12 cellular contexts compared by ENCODE assay signal in genomic region chr11:35180311-35181233, GRCh38. TPM values are rescaled to one million over a fixed set of nuclear protein-coding genes. Genes with fewer than 3 reads are reported as not detected.
DNase-seq lines count a peak whose midpoint lies in the region; ATAC-seq and TF ChIP-seq lines count a peak whose summit lies in the region.
"Had no signal": no experiment of that assay in that cellular context is flagged by ENCODE, and none has a peak within 500 bp of the region (broad histone marks: within the 10 kb centered on the region; RNA-seq: fewer than 3 reads in every experiment).

No MANE protein-coding gene starts in this region.

- no peaks in the 10 kb centered on the region for H3K9me3 ChIP-seq in T-helper 17 cell (ENCODE audit: control insufficient read depth, low read length, poor library complexity, severe bottlenecking)
- H3K9me3 ChIP-seq in tibial artery, result no peaks in the 10 kb centered on the region
- H3K9me3 ChIP-seq: BE2C, gastrocnemius medialis had no signal

- ATAC-seq in activated T-cell treated with anti-CD3 and anti-CD28 coated beads, Interleukin-2, amount 50 U/mL, for 72 hours (replicated peaks in 1 of 2), result no peak
- ATAC-seq in T-helper 17 cell (no peak), HG03457 (IDR thresholded peaks at IDR 0.05; ENCODE audit: unreplicated experiment) (no peak)
- ATAC-seq: gastrocnemius medialis had no signal

- H3K36me3 ChIP-seq in tibial artery, result peaks cover 14 to 46% (median 34%) of the 10 kb centered on the region in 3 donors
- H3K36me3 ChIP-seq: BE2C, WERI-Rb-1 had no signal

- H3K4me1 Mint-ChIP-seq in activated T-cell treated with anti-CD3 and anti-CD28 coated beads, Interleukin-2, amount 50 U/mL, for 72 hours (ENCODE audit: low read depth), result peaks cover 93% of the 10 kb centered on the region
- peaks cover 74% of the 10 kb centered on the region for H3K4me1 Mint-ChIP-seq in T-helper 17 cell
- H3K4me1 Mint-ChIP-seq in immature natural killer cell, result peaks cover 70 to 83% of the 10 kb centered on the region in 2 donors

- TF ChIP-seq CTCF in tibial artery (IDR thresholded peaks at IDR 0.05), result no peak

- H3K27ac Mint-ChIP-seq in activated T-cell treated with anti-CD3 and anti-CD28 coated beads, Interleukin-2, amount 50 U/mL, for 72 hours, result peak overlapping the region; percentile 75
- peak overlapping the region; percentile 99 for H3K27ac Mint-ChIP-seq in T-helper 17 cell
- peak overlapping the region in 5 of 6 donors; percentile 51 to 88 (median 82) for H3K27ac Mint-ChIP-seq in immature natural killer cell

- intact Hi-C loops in tibial artery (cut with DNase I; ENCODE audit: low total_unique reads), result no loop called here

- no peak for DNase-seq in activated T-cell treated with anti-CD3 and anti-CD28 coated beads, Interleukin-2, amount 50 U/mL, for 72 hours
- no peak for DNase-seq in activated T-cell treated with anti-CD3 and anti-CD28 coated beads for 4 hours
- no peak for DNase-seq in T-helper 17 cell
- no peak for DNase-seq in immature natural killer cell
- no peak for DNase-seq in tibial artery
- no peak for DNase-seq in NOMO-1 (lab: John Stamatoyannopoulos, UW; ENCODE audit: unreplicated experiment in 2 of 2)
- no peak for DNase-seq in DMS153 (lab: John Stamatoyannopoulos, UW)
- DNase-seq: BE2C, gastrocnemius medialis, NCI-H1694, WERI-Rb-1 had no signal

- peak overlapping the region in 1 of 2 donors; percentile 40 for H3K4me3 Mint-ChIP-seq in activated T-cell treated with anti-CD3 and anti-CD28 coated beads, Interleukin-2, amount 50 U/mL, for 72 hours
- peak overlapping the region; percentile 82 for H3K4me3 Mint-ChIP-seq in T-helper 17 cell
- H3K4me3 Mint-ChIP-seq in immature natural killer cell, result peak overlapping the region in 1 of 5 donors; percentile 26

- peaks cover 23 to 57% of the 10 kb centered on the region in 2 donors for H3K36me3 Mint-ChIP-seq in activated T-cell treated with anti-CD3 and anti-CD28 coated beads, Interleukin-2, amount 50 U/mL, for 72 hours (ENCODE audit: insufficient read depth in 2 of 2)
- H3K36me3 Mint-ChIP-seq in T-helper 17 cell (ENCODE audit: low read depth), result peaks cover 33% of the 10 kb centered on the region
- H3K36me3 Mint-ChIP-seq in immature natural killer cell, result peaks cover 36 to 43% (median 40%) of the 10 kb centered on the region in 3 donors

- H3K4me1 ChIP-seq in tibial artery, result peaks cover 0 to 35% (median 8%) of the 10 kb centered on the region in 4 donors
- H3K4me1 ChIP-seq: BE2C had no signal

- no peaks in the 10 kb centered on the region for H3K9me3 Mint-ChIP-seq in activated T-cell treated with anti-CD3 and anti-CD28 coated beads, Interleukin-2, amount 50 U/mL, for 72 hours
- no peaks in the 10 kb centered on the region for H3K9me3 Mint-ChIP-seq in immature natural killer cell

- H3K27me3 ChIP-seq in tibial artery, result no peaks in the 10 kb centered on the region
- H3K27me3 ChIP-seq: BE2C, gastrocnemius medialis had no signal

- H3K27me3 Mint-ChIP-seq in activated T-cell treated with anti-CD3 and anti-CD28 coated beads, Interleukin-2, amount 50 U/mL, for 72 hours (ENCODE audit: low read depth), result no peaks in the 10 kb centered on the region
- no peaks in the 10 kb centered on the region for H3K27me3 Mint-ChIP-seq in T-helper 17 cell
- H3K27me3 Mint-ChIP-seq in immature natural killer cell (ENCODE audit: low read depth in 3 of 3), result peaks cover 0 to 9% (median 3%) of the 10 kb centered on the region in 3 donors

- H3K4me3 ChIP-seq in tibial artery, result no peak overlapping the region
- H3K4me3 ChIP-seq: gastrocnemius medialis had no signal

- peak overlapping the region; percentile 22 to 41 for H3K27ac ChIP-seq in tibial artery
- H3K27ac ChIP-seq: gastrocnemius medialis, WERI-Rb-1 had no signal

RNA-seq across cellular contexts. Expression of gene CD44, which starts 41.6 kb away (rescaled TPM):
- total RNA-seq in activated T-cell treated with anti-CD3 and anti-CD28 coated beads, Interleukin-2, amount 50 U/mL, for 72 hours, result 100 to 1,000 TPM; 385 to 504 TPM
- 1,000 to 10,000 TPM; 1,118 to 1,497 TPM for total RNA-seq in T-helper 17 cell
- polyA plus RNA-seq in immature natural killer cell, result 100 to 1,000 TPM; 213 to 247 (median 216) TPM
